In the genomic region with DNA sequence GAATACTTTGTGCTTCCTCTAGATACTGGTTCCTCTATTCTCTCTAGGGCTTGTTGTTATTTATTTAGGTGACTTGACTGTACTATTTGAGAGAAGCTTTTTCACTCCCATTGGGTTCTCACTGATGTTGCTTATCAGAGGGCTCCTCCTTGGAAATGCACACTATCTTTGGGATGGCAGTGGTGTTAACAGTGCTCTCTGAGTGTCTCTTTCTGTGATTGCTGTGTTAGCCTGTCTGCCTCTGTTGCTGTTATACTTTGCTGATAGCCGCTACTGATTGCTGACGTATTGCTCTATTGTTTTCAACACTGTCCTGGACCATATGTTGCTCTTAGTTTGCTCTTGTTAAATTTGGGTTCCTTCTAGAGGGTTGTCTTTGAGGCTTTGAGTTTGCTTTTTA, we compare ENCODE assay signal across 31 cellular contexts.
"Had no signal": no experiment of that assay in that cellular context is flagged by ENCODE, and none has a peak within 500 bp of the region (broad histone marks: within the 10 kb centered on the region; RNA-seq: fewer than 3 reads in every experiment).

No MANE protein-coding gene starts in this region.

- H3K4me3 Mint-ChIP-seq: activated CD4-positive, alpha-beta memory T cell treated with anti-CD3 and anti-CD28 coated beads for 36 hours; activated CD4-positive, alpha-beta T cell treated with anti-CD3 and anti-CD28 coated beads, Interleukin-2, amount 10 ng/mL, durations not matched to agents 7 days and 5 days; activated naive CD4-positive, alpha-beta T cell treated with anti-CD3 and anti-CD28 coated beads, Interleukin-2, amount 50 U/mL, for 24 hours; activated T-helper 17 cell treated with anti-CD3 and anti-CD28 coated beads, Interleukin-2, amount 50 U/mL, for 72 hours; brain; T-helper 1 cell treated with Interleukin-12 subunit alpha and Interleukin-12 subunit beta and Interleukin-4 antibody, amounts not matched to agents 30 μg/mL and 1 μg/mL, for 36 hours had no signal

- ATAC-seq: activated T-helper 17 cell treated with anti-CD3 and anti-CD28 coated beads, Interleukin-2, amount 50 U/mL, for 72 hours; PC-3 had no signal

- H3K36me3 ChIP-seq: SJSA1 had no signal

- H3K4me1 Mint-ChIP-seq: brain had no signal

- DNase-seq: activated CD4-positive, alpha-beta memory T cell treated with anti-CD3 and anti-CD28 coated beads for 36 hours; activated CD4-positive, alpha-beta T cell treated with anti-CD3 and anti-CD28 coated beads, Interleukin-2, amount 10 ng/mL, durations not matched to agents 7 days and 5 days; activated CD8-positive, alpha-beta memory T cell treated with anti-CD3 and anti-CD28 coated beads, Interleukin-2, amount 50 U/mL, for 4 hours; activated gamma-delta T cell; activated naive CD4-positive, alpha-beta T cell treated with Interleukin-2 at 50 U/mL for 16 hours; activated T-cell treated with anti-CD3 and anti-CD28 coated beads for 4 hours; activated T-cell treated with anti-CD3 and anti-CD28 coated beads, Interleukin-2, amount 50 U/mL, for 48 hours; anterior cingulate cortex; caudate nucleus; cerebellar nuclear complex; MM.1S; MV-4-11; NCI-H1092; NCI-H1436 treated with DMSO at 0.1 percent for 48 hours; NCI-H1694 treated with DMSO at 0.1 percent for 48 hours; NCI-H2029; NCI-H510A; NCI-H526; NCI-H748 treated with DMSO at 0.1 percent for 48 hours; NK-92 treated with Interleukin-12 subunit alpha and Interleukin-12 subunit beta, amount 100 ng/mL, for 24 hours; PC-3; Peyer's patch; RPMI8226; SHP77 treated with DMSO at 0.1 percent for 48 hours; SK-N-SH had no signal

- H3K4me3 ChIP-seq: Peyer's patch, SJSA1 had no signal

- H3K27ac Mint-ChIP-seq: activated CD4-positive, alpha-beta memory T cell treated with anti-CD3 and anti-CD28 coated beads for 36 hours; activated CD4-positive, alpha-beta T cell treated with anti-CD3 and anti-CD28 coated beads, Interleukin-2, amount 10 ng/mL, durations not matched to agents 7 days and 5 days; activated naive CD4-positive, alpha-beta T cell treated with anti-CD3 and anti-CD28 coated beads, Interleukin-2, amount 50 U/mL, for 24 hours; activated T-helper 17 cell treated with anti-CD3 and anti-CD28 coated beads, Interleukin-2, amount 50 U/mL, for 72 hours; brain; T-helper 1 cell treated with Interleukin-12 subunit alpha and Interleukin-12 subunit beta and Interleukin-4 antibody, amounts not matched to agents 30 μg/mL and 1 μg/mL, for 36 hours had no signal

- H3K27me3 ChIP-seq: Peyer's patch, SJSA1 had no signal

- H3K4me1 ChIP-seq: Peyer's patch, SJSA1 had no signal

- H3K27me3 Mint-ChIP-seq: activated CD4-positive, alpha-beta memory T cell treated with anti-CD3 and anti-CD28 coated beads for 36 hours; activated CD4-positive, alpha-beta T cell treated with anti-CD3 and anti-CD28 coated beads, Interleukin-2, amount 10 ng/mL, durations not matched to agents 7 days and 5 days; activated naive CD4-positive, alpha-beta T cell treated with anti-CD3 and anti-CD28 coated beads, Interleukin-2, amount 50 U/mL, for 24 hours; activated T-helper 17 cell treated with anti-CD3 and anti-CD28 coated beads, Interleukin-2, amount 50 U/mL, for 72 hours; brain had no signal

- H3K27ac ChIP-seq: KMS-11, Peyer's patch, SJSA1 had no signal

- H3K9me3 ChIP-seq: Peyer's patch, SJSA1, SK-N-SH had no signal
